In the genomic region with DNA sequence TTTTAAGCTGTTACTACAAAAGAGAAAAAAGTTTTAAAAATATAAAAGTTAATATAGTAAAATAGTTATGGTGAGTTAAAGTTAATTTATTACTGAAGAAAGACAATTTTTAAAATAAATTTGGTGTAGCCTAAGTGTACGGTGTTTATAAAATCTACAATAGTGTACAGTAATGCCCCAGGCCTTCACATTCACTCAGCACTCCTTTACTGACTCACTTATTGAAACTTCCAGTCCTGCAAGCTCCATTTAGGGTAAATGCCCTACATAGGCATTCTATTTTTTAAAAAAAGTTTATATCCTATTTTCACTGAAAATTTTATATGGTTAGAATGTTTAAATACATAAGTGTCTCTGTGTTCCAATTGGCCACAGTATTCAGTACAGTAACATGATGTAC, we compare ENCODE assay signal across 20 cellular contexts.
A peak's percentile ranks its signal among the peaks of the same experiment; 100 is the strongest.
DNase-seq lines count a peak whose midpoint lies in the region; FAIRE-seq and TF ChIP-seq lines count a peak whose summit lies in the region.
"Had no signal": no experiment of that assay in that cellular context is flagged by ENCODE, and none has a peak within 500 bp of the region (broad histone marks: within the 10 kb centered on the region; RNA-seq: fewer than 3 reads in every experiment).

No MANE protein-coding gene starts in this region.

- no peak for TF ChIP-seq POLR2A in endothelial cell of umbilical vein (IDR thresholded peaks at IDR 0.05; ENCODE audit: low read depth, low read length)

- no peaks in the 10 kb centered on the region for H3K79me2 ChIP-seq in endothelial cell of umbilical vein (ENCODE audit: control insufficient read depth, insufficient read depth, low read length)

- H3K27me3 Mint-ChIP-seq in activated CD4-positive, alpha-beta T cell treated with anti-CD3 and anti-CD28 coated beads, Interleukin-2, amount 10 ng/mL, durations not matched to agents 24 days and 14 days, result no peaks in the 10 kb centered on the region
- H3K27me3 Mint-ChIP-seq in osteocyte (ENCODE audit: unreplicated experiment), result no peaks in the 10 kb centered on the region
- H3K27me3 Mint-ChIP-seq: B cell; CD4-positive, CD25-positive, alpha-beta regulatory T cell had no signal

- H3K4me3 ChIP-seq in endothelial cell of umbilical vein (replicated peaks in 1 of 3; ENCODE audit: insufficient read depth in 1 of 3, low read depth in 1 of 3, low read length in 3 of 3), result no peak overlapping the region
- H3K4me3 ChIP-seq: BLaER1, GM12878, GM23338 had no signal

- CTCF ChIA-PET in endothelial cell of umbilical vein (lab: Charles Lee), result interaction anchor here (1.2 to 1.9 kb wide), 3 partner anchors 11 to 16 kb away, joined by 3 to 7 read pairs (median 5); no protein-coding TSS in a partner anchor

- H3K27ac ChIP-seq in endothelial cell of umbilical vein (ENCODE audit: insufficient read depth, low read depth, low read length), result peak overlapping the region; percentile 78
- H3K27ac ChIP-seq: BLaER1, C4-2B had no signal

- no peak overlapping the region for H3K4me2 ChIP-seq in endothelial cell of umbilical vein (ENCODE audit: insufficient read depth, low read length)
- H3K4me2 ChIP-seq: BLaER1, GM23338 had no signal

- FAIRE-seq in endothelial cell of umbilical vein (lab: Jason Lieb, UNC) (no peak), frontal cortex (lab: Jason Lieb, UNC) (peak; percentile 87)
- FAIRE-seq: GM12878, GM19239 had no signal

- H3K9me3 Mint-ChIP-seq in activated CD4-positive, alpha-beta T cell treated with anti-CD3 and anti-CD28 coated beads, Interleukin-2, amount 10 ng/mL, durations not matched to agents 24 days and 14 days, result peaks cover 14% of the 10 kb centered on the region
- no peaks in the 10 kb centered on the region for H3K9me3 Mint-ChIP-seq in osteocyte (ENCODE audit: unreplicated experiment)

- POLR2A ChIA-PET in endothelial cell of umbilical vein (lab: Charles Lee), result no interaction called here

- no peaks in the 10 kb centered on the region for H3K36me3 ChIP-seq in endothelial cell of umbilical vein (ENCODE audit: control insufficient read depth in 2 of 2, extremely low read depth in 1 of 2, insufficient read depth in 2 of 2, low read length in 2 of 2)
- H3K36me3 ChIP-seq: BLaER1 had no signal

- H3K27me3 ChIP-seq in endothelial cell of umbilical vein (ENCODE audit: control insufficient read depth in 2 of 2, insufficient read depth in 2 of 2, low read length in 2 of 2), result no peaks in the 10 kb centered on the region
- H3K27me3 ChIP-seq: BLaER1 had no signal

- H3K27ac Mint-ChIP-seq in activated CD4-positive, alpha-beta T cell treated with anti-CD3 and anti-CD28 coated beads, Interleukin-2, amount 10 ng/mL, durations not matched to agents 24 days and 14 days, result no peak overlapping the region
- H3K27ac Mint-ChIP-seq in osteocyte (ENCODE audit: unreplicated experiment), result no peak overlapping the region
- H3K27ac Mint-ChIP-seq: B cell; CD4-positive, CD25-positive, alpha-beta regulatory T cell; CD8-positive, alpha-beta T cell; GM23338; H9; HFFc6 had no signal

- TF ChIP-seq CTCF in endothelial cell of umbilical vein (IDR thresholded peaks at IDR 0.05; ENCODE audit: extremely low read depth in 1 of 2, insufficient read depth in 1 of 2, low read depth in 1 of 2, low read length in 2 of 2) (no peak), osteocyte (IDR thresholded peaks at IDR 0.05) (no peak)

- H3K4me3 Mint-ChIP-seq in activated CD4-positive, alpha-beta T cell treated with anti-CD3 and anti-CD28 coated beads, Interleukin-2, amount 10 ng/mL, durations not matched to agents 24 days and 14 days, result no peak overlapping the region
- no peak overlapping the region for H3K4me3 Mint-ChIP-seq in osteocyte (ENCODE audit: unreplicated experiment)
- H3K4me3 Mint-ChIP-seq: B cell; CD4-positive, CD25-positive, alpha-beta regulatory T cell; CD8-positive, alpha-beta T cell; GM23338; H9; HFFc6 had no signal

- dilution Hi-C loops in endothelial cell of umbilical vein (cut with MboI; ENCODE audit: extremely low pct_ligation_motif_present, low sequenced_read_pairs), result no loop called here

- H4K20me1 ChIP-seq in endothelial cell of umbilical vein (replicated peaks; ENCODE audit: control insufficient read depth, extremely low read depth, insufficient read depth, low read length), result no peaks in the 10 kb centered on the region
- H4K20me1 ChIP-seq: BLaER1 had no signal

- H2AFZ ChIP-seq in endothelial cell of umbilical vein (ENCODE audit: low read depth, low read length), result no peak overlapping the region
- H2AFZ ChIP-seq: GM23338 had no signal

- no peaks in the 10 kb centered on the region for H3K36me3 Mint-ChIP-seq in activated CD4-positive, alpha-beta T cell treated with anti-CD3 and anti-CD28 coated beads, Interleukin-2, amount 10 ng/mL, durations not matched to agents 24 days and 14 days (ENCODE audit: low read depth)
- H3K36me3 Mint-ChIP-seq in osteocyte (ENCODE audit: unreplicated experiment), result no peaks in the 10 kb centered on the region
- H3K36me3 Mint-ChIP-seq: CD4-positive, CD25-positive, alpha-beta regulatory T cell; CD8-positive, alpha-beta T cell had no signal

- peak; percentile 70 for DNase-seq in HCEC 1CT
- no peak for DNase-seq in endothelial cell of umbilical vein (ENCODE audit: low read depth, low spot score)
- no peak for DNase-seq in frontal cortex (ENCODE audit: low spot score in 2 of 2)
- DNase-seq in activated CD4-positive, alpha-beta T cell treated with anti-CD3 and anti-CD28 coated beads, Interleukin-2, amount 10 ng/mL, durations not matched to agents 24 days and 14 days, result no peak
- no peak for DNase-seq in osteocyte (ENCODE audit: extremely low spot score, unreplicated experiment)
- DNase-seq in NCI-H82 (lab: John Stamatoyannopoulos, UW), result no peak
- DNase-seq: Caco-2; CD4-positive, CD25-positive, alpha-beta regulatory T cell; CD8-positive, alpha-beta T cell; DMS153; DND-41; GDM1; H9; HFFc6 had no signal

- H3K9me1 ChIP-seq in endothelial cell of umbilical vein (replicated peaks; ENCODE audit: control insufficient read depth, extremely low read depth, insufficient read depth, low read length), result no peaks in the 10 kb centered on the region

- intact Hi-C loops in endothelial cell of umbilical vein (cut with micrococcal nuclease), result no loop called here
- intact Hi-C loops in activated CD4-positive, alpha-beta T cell treated with anti-CD3 and anti-CD28 coated beads, Interleukin-2, amount 10 ng/mL, durations not matched to agents 24 days and 14 days (cut with micrococcal nuclease), result no loop called here

- no peak overlapping the region for H3K9ac ChIP-seq in endothelial cell of umbilical vein (replicated peaks; ENCODE audit: extremely low read depth, insufficient read depth, low read length)
- H3K9ac ChIP-seq: BLaER1 had no signal

- H3K4me1 Mint-ChIP-seq in activated CD4-positive, alpha-beta T cell treated with anti-CD3 and anti-CD28 coated beads, Interleukin-2, amount 10 ng/mL, durations not matched to agents 24 days and 14 days, result no peaks in the 10 kb centered on the region
- no peaks in the 10 kb centered on the region for H3K4me1 Mint-ChIP-seq in osteocyte (ENCODE audit: unreplicated experiment)
- H3K4me1 Mint-ChIP-seq: B cell; CD4-positive, CD25-positive, alpha-beta regulatory T cell; GM23338; H9 had no signal

- peaks cover 14% of the 10 kb centered on the region for H3K4me1 ChIP-seq in endothelial cell of umbilical vein (ENCODE audit: control insufficient read depth, extremely low read depth, insufficient read depth, low read length)
- H3K4me1 ChIP-seq: BLaER1, Caco-2 had no signal

- H3K9me3 ChIP-seq in endothelial cell of umbilical vein (replicated peaks; ENCODE audit: control insufficient read depth, insufficient read depth, low read length), result no peaks in the 10 kb centered on the region
- H3K9me3 ChIP-seq: BLaER1, Caco-2 had no signal

- BruUV-seq in endothelial cell of umbilical vein (replicated peaks; lab: Mats Ljungman, UMichigan), result no TSS peak

TF ChIP-seq in endothelial cell of umbilical vein, 7 proteins besides CTCF, POLR2A, EP300 and RAD21:
- TF ChIP-seq FOS (IDR thresholded peaks at IDR 0.05; ENCODE audit: borderline replicate concordance, insufficient read depth, low read length), result no peak
- TF ChIP-seq MYC (IDR thresholded peaks at IDR 0.05; ENCODE audit: low read depth, low read length), result no peak
- TF ChIP-seq, protein P1, sequence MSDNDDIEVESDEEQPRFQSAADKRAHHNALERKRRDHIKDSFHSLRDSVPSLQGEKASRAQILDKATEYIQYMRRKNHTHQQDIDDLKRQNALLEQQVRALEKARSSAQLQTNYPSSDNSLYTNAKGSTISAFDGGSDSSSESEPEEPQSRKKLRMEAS (IDR thresholded peaks at IDR 0.05; ENCODE audit: insufficient read depth, insufficient read length), result no peak
- TF ChIP-seq EZH2 (IDR thresholded peaks at IDR 0.05; ENCODE audit: borderline replicate concordance, low read depth, low read length, severe bottlenecking), result no peak
- no peak for TF ChIP-seq JUN (IDR thresholded peaks at IDR 0.05; ENCODE audit: borderline replicate concordance, insufficient read depth, insufficient read length, low read depth)
- TF ChIP-seq GATA2 (IDR thresholded peaks at IDR 0.05; ENCODE audit: insufficient read depth, insufficient read length, low read depth, low read length), result no peak
- TF ChIP-seq POLR2AphosphoS5 (IDR thresholded peaks at IDR 0.05; ENCODE audit: insufficient read depth, low read depth, low read length), result no peak
